ENCODE assay signal across 27 cellular contexts in genomic region chr18:26474542-26474941, GRCh38.
"Had no signal": no experiment of that assay in that cellular context is flagged by ENCODE, and none has a peak within 500 bp of the region (broad histone marks: within the 10 kb centered on the region; RNA-seq: fewer than 3 reads in every experiment).

No MANE protein-coding gene starts in this region.

- H3K27ac ChIP-seq: colonic mucosa, coronary artery, epithelial cell of prostate, esophagus muscularis mucosa, esophagus squamous epithelium, foreskin keratinocyte, gastrocnemius medialis, gastroesophageal sphincter, heart left ventricle, heart right ventricle had no signal

- DNase-seq: colonic mucosa; cortex of kidney; dermis blood vessel endothelial cell; dorsolateral prefrontal cortex; effector CD4-positive, alpha-beta T cell; effector CD8-positive, alpha-beta T cell; effector memory CD4-positive, alpha-beta T cell; effector memory CD8-positive, alpha-beta T cell; endodermal cell; erythroblast; esophagus squamous epithelium; foreskin fibroblast; foreskin keratinocyte; foreskin melanocyte; gastrocnemius medialis; glutamatergic neuron; head of caudate nucleus; heart left ventricle; heart right ventricle had no signal

- FAIRE-seq: colon, endometrium, endothelial cell of umbilical vein had no signal

- ATAC-seq: effector memory CD8-positive, alpha-beta T cell; esophagus mucosa; foreskin keratinocyte; gastrocnemius medialis; gastroesophageal sphincter; heart left ventricle; heart right ventricle had no signal

- H3K4me3 ChIP-seq: colonic mucosa, coronary artery, dorsolateral prefrontal cortex, esophagus muscularis mucosa, esophagus squamous epithelium, gastrocnemius medialis, gastroesophageal sphincter, heart left ventricle, heart right ventricle had no signal

- H3K27me3 ChIP-seq: colonic mucosa, dorsolateral prefrontal cortex, esophagus muscularis mucosa, esophagus squamous epithelium, foreskin keratinocyte, gastrocnemius medialis, gastroesophageal sphincter, heart left ventricle, heart right ventricle had no signal

- H3K9me3 ChIP-seq: colonic mucosa, esophagus muscularis mucosa, esophagus squamous epithelium, gastrocnemius medialis, gastroesophageal sphincter, heart left ventricle, heart right ventricle had no signal

- H3K36me3 ChIP-seq: colonic mucosa had no signal

- H3K4me1 ChIP-seq: colonic mucosa, esophagus muscularis mucosa, gastroesophageal sphincter had no signal
